1 cellular context compared by ENCODE assay signal in genomic region chrX:102651242-102651967, GRCh38.
TF ChIP-seq lines count a peak whose summit lies in the region.

Gene GPRASP1 (plus strand): TSS chrX:102651483. CDS start chrX:102653914, 2,431 bp downstream.

TF ChIP-seq in GM23338, 12 proteins besides CTCF, POLR2A, EP300 and RAD21 (continued from another document):
- TF ChIP-seq, protein P1, sequence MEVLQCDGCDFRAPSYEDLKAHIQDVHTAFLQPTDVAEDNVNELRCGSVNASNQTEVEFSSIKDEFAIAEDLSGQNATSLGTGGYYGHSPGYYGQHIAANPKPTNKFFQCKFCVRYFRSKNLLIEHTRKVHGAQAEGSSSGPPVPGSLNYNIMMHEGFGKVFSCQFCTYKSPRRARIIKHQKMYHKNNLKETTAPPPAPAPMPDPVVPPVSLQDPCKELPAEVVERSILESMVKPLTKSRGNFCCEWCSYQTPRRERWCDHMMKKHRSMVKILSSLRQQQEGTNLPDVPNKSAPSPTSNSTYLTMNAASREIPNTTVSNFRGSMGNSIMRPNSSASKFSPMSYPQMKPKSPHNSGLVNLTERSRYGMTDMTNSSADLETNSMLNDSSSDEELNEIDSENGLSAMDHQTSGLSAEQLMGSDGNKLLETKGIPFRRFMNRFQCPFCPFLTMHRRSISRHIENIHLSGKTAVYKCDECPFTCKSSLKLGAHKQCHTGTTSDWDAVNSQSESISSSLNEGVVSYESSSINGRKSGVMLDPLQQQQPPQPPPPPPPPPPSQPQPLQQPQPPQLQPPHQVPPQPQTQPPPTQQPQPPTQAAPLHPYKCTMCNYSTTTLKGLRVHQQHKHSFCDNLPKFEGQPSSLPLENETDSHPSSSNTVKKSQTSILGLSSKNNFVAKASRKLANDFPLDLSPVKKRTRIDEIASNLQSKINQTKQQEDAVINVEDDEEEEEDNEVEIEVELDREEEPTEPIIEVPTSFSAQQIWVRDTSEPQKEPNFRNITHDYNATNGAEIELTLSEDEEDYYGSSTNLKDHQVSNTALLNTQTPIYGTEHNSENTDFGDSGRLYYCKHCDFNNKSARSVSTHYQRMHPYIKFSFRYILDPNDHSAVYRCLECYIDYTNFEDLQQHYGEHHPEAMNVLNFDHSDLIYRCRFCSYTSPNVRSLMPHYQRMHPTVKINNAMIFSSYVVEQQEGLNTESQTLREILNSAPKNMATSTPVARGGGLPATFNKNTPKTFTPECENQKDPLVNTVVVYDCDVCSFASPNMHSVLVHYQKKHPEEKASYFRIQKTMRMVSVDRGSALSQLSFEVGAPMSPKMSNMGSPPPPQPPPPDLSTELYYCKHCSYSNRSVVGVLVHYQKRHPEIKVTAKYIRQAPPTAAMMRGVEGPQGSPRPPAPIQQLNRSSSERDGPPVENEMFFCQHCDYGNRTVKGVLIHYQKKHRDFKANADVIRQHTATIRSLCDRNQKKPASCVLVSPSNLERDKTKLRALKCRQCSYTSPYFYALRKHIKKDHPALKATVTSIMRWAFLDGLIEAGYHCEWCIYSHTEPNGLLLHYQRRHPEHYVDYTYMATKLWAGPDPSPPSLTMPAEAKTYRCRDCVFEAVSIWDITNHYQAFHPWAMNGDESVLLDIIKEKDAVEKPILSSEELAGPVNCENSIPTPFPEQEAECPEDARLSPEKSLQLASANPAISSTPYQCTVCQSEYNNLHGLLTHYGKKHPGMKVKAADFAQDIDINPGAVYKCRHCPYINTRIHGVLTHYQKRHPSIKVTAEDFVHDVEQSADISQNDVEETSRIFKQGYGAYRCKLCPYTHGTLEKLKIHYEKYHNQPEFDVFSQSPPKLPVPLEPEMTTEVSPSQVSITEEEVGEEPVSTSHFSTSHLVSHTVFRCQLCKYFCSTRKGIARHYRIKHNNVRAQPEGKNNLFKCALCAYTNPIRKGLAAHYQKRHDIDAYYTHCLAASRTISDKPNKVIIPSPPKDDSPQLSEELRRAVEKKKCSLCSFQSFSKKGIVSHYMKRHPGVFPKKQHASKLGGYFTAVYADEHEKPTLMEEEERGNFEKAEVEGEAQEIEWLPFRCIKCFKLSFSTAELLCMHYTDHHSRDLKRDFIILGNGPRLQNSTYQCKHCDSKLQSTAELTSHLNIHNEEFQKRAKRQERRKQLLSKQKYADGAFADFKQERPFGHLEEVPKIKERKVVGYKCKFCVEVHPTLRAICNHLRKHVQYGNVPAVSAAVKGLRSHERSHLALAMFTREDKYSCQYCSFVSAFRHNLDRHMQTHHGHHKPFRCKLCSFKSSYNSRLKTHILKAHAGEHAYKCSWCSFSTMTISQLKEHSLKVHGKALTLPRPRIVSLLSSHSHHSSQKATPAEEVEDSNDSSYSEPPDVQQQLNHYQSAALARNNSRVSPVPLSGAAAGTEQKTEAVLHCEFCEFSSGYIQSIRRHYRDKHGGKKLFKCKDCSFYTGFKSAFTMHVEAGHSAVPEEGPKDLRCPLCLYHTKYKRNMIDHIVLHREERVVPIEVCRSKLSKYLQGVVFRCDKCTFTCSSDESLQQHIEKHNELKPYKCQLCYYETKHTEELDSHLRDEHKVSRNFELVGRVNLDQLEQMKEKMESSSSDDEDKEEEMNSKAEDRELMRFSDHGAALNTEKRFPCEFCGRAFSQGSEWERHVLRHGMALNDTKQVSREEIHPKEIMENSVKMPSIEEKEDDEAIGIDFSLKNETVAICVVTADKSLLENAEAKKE (CRISPR knock-in tag; IDR thresholded peaks at IDR 0.05) = no peak
- TF ChIP-seq CREB1 (CRISPR knock-in tag; IDR thresholded peaks at IDR 0.05; ENCODE audit: low read depth) = no peak
